Comparison of ENCODE assay signal across 1 cellular context in the genomic region with DNA sequence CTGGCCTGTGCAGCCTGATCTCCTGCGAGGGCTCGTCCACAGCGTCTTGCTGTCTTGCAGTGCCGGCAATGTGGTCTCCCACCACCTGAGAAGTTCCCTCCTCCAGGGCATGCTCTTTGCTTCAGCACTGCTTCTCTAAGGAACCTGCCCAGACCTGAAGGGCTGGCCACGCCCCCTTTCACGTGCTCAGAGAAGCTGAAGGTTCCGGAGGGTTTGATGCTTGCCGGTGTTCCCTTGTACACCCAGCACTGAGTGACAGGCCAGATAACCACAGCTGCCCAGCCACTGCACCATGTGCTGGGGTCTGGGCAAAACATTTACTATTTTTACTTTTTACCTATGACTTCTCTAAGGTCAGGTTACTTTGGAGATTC.
TF ChIP-seq lines count a peak whose summit lies in the region.

No MANE protein-coding gene starts in this region.

TF ChIP-seq in GM12878, 131 proteins besides CTCF, POLR2A, EP300 and RAD21:
- TF ChIP-seq, protein P1, sequence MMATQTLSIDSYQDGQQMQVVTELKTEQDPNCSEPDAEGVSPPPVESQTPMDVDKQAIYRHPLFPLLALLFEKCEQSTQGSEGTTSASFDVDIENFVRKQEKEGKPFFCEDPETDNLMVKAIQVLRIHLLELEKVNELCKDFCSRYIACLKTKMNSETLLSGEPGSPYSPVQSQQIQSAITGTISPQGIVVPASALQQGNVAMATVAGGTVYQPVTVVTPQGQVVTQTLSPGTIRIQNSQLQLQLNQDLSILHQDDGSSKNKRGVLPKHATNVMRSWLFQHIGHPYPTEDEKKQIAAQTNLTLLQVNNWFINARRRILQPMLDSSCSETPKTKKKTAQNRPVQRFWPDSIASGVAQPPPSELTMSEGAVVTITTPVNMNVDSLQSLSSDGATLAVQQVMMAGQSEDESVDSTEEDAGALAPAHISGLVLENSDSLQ (IDR thresholded peaks at IDR 0.05), result peak; percentile 87
- TF ChIP-seq, protein P2, sequence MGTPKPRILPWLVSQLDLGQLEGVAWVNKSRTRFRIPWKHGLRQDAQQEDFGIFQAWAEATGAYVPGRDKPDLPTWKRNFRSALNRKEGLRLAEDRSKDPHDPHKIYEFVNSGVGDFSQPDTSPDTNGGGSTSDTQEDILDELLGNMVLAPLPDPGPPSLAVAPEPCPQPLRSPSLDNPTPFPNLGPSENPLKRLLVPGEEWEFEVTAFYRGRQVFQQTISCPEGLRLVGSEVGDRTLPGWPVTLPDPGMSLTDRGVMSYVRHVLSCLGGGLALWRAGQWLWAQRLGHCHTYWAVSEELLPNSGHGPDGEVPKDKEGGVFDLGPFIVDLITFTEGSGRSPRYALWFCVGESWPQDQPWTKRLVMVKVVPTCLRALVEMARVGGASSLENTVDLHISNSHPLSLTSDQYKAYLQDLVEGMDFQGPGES (IDR thresholded peaks at IDR 0.05), result no peak
- TF ChIP-seq BHLHE40 (IDR thresholded peaks at IDR 0.05; ENCODE audit: borderline replicate concordance in 1 of 2, low read depth in 2 of 2, low read length in 1 of 2) (peak; percentile 76 to 78), SRF (IDR thresholded peaks at IDR 0.05; ENCODE audit: low read depth in 2 of 2, low read length in 2 of 2) (no peak), PBX3 (IDR thresholded peaks at IDR 0.05; ENCODE audit: insufficient replicate concordance, low read depth, low read length) (peak; percentile 44)
